In the genomic region with DNA sequence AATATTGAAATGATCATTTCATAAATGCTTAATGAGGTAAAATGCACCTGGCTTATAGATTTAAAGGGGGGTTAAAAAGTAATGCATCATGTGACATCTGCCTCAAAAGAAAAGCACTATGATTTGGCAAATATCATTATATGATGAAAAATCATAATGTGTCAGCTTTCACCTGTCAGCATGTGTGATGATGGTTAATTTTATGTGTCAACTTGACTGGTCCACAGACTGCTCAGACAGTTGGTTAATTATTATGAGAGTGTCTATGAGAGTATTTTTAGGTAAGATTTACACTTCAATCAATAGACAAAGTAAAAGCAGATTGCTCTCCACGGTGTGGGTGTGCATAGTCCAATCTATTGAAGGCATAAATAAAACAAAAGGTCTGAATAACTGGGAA, we compare ENCODE assay signal across 7 cellular contexts.
"Had no signal": no experiment of that assay in that cellular context is flagged by ENCODE, and none has a peak within 500 bp of the region (broad histone marks: within the 10 kb centered on the region; RNA-seq: fewer than 3 reads in every experiment).

No MANE protein-coding gene starts in this region.

- DNase-seq: IMR-90, KBM-7, KG1 had no signal

- H3K27me3 Mint-ChIP-seq: IgD-negative memory B cell had no signal

- ATAC-seq: HepG2, K562 had no signal

- H3K27ac Mint-ChIP-seq: IgD-negative memory B cell had no signal

- H3K4me3 Mint-ChIP-seq: IgD-negative memory B cell had no signal

- H3K4me3 ChIP-seq: K562 had no signal

- H3K27ac ChIP-seq: HL-60 had no signal

- H3K4me1 Mint-ChIP-seq: IgD-negative memory B cell had no signal
